In the genomic region with DNA sequence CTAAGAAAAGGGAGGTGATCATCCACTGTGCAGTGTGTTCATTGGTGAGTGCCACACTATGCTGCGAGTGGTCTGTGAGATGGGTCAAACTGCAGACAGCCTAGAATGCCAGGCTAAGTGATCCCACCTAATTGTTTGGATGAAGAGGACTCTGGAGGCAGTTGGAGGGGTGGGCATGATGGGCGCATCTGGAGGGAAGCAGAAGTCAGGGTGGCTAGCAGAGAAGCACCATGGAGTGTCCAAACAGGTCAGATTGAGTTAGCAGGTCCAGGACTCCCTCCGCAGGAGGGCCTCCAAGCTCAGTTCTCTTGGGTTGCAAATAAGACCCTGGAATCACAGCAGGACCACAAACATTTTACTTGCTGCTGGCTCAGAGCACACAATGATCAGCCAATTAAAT, we compare ENCODE assay signal across 17 cellular contexts. TPM values are rescaled to one million over a fixed set of nuclear protein-coding genes. Genes with fewer than 3 reads are reported as not detected.
"Had no signal": no experiment of that assay in that cellular context is flagged by ENCODE, and none has a peak within 500 bp of the region (broad histone marks: within the 10 kb centered on the region; RNA-seq: fewer than 3 reads in every experiment).

No MANE protein-coding gene starts in this region.

- H3K4me1 ChIP-seq: ascending aorta had no signal

- H3K4me3 ChIP-seq: ascending aorta, heart left ventricle, thyroid gland, upper lobe of right lung had no signal

- H3K36me3 ChIP-seq: ascending aorta, brain microvascular endothelial cell, heart left ventricle, thyroid gland, upper lobe of right lung had no signal

- ATAC-seq: activated naive CD4-positive, alpha-beta T cell treated with anti-CD3 and anti-CD28 coated beads, Interleukin-2, amount 50 U/mL, for 72 hours; activated T-helper 17 cell treated with anti-CD3 and anti-CD28 coated beads, Interleukin-2, amount 50 U/mL, for 72 hours; heart left ventricle; left ventricle myocardium superior; natural killer cell treated with Interleukin-12 subunit alpha and Interleukin-12 subunit beta and Interleukin-15 and Interleukin-18, amount 100 ng/mL, for 72 hours; T-cell; upper lobe of right lung had no signal

- H3K27me3 ChIP-seq: ascending aorta, brain microvascular endothelial cell, heart left ventricle, thyroid gland, upper lobe of right lung had no signal

- H3K4me1 Mint-ChIP-seq: activated T-helper 17 cell treated with anti-CD3 and anti-CD28 coated beads, Interleukin-2, amount 50 U/mL, for 72 hours; T-cell had no signal

- H3K9me3 Mint-ChIP-seq: activated naive CD4-positive, alpha-beta T cell treated with anti-CD3 and anti-CD28 coated beads, Interleukin-2, amount 50 U/mL, for 72 hours; activated T-cell treated with anti-CD3 and anti-CD28 coated beads, Interleukin-2, amount 50 U/mL, for 24 hours; natural killer cell treated with Interleukin-12 subunit alpha and Interleukin-12 subunit beta and Interleukin-15 and Interleukin-18, amount 100 ng/mL, for 72 hours had no signal

- H3K36me3 Mint-ChIP-seq: activated naive CD4-positive, alpha-beta T cell treated with anti-CD3 and anti-CD28 coated beads, Interleukin-2, amount 50 U/mL, for 72 hours; natural killer cell treated with Interleukin-12 subunit alpha and Interleukin-12 subunit beta and Interleukin-15 and Interleukin-18, amount 100 ng/mL, for 72 hours had no signal

- H3K9me3 ChIP-seq: ascending aorta, heart left ventricle, thyroid gland, upper lobe of right lung had no signal

- H3K4me3 Mint-ChIP-seq: activated T-cell treated with anti-CD3 and anti-CD28 coated beads, Interleukin-2, amount 50 U/mL, for 24 hours; activated T-helper 17 cell treated with anti-CD3 and anti-CD28 coated beads, Interleukin-2, amount 50 U/mL, for 72 hours; natural killer cell treated with Interleukin-12 subunit alpha and Interleukin-12 subunit beta and Interleukin-15 and Interleukin-18, amount 100 ng/mL, for 72 hours; T-cell had no signal

- H3K27ac ChIP-seq: ascending aorta, brain microvascular endothelial cell, heart left ventricle, upper lobe of right lung had no signal

- H3K27me3 Mint-ChIP-seq: activated T-helper 17 cell treated with anti-CD3 and anti-CD28 coated beads, Interleukin-2, amount 50 U/mL, for 72 hours; natural killer cell treated with Interleukin-12 subunit alpha and Interleukin-12 subunit beta and Interleukin-15 and Interleukin-18, amount 100 ng/mL, for 72 hours; progenitor cell of endocrine pancreas; T-cell had no signal

- H3K27ac Mint-ChIP-seq: activated naive CD4-positive, alpha-beta T cell treated with anti-CD3 and anti-CD28 coated beads, Interleukin-2, amount 50 U/mL, for 72 hours; activated T-cell treated with anti-CD3 and anti-CD28 coated beads, Interleukin-2, amount 50 U/mL, for 24 hours; activated T-helper 17 cell treated with anti-CD3 and anti-CD28 coated beads, Interleukin-2, amount 50 U/mL, for 72 hours; natural killer cell treated with Interleukin-12 subunit alpha and Interleukin-12 subunit beta and Interleukin-15 and Interleukin-18, amount 100 ng/mL, for 72 hours; progenitor cell of endocrine pancreas; T-cell had no signal

- DNase-seq: activated CD4-positive, alpha-beta T cell treated with anti-CD3 and anti-CD28 coated beads, Interleukin-2, amount 50 U/mL, for 4 hours; brain microvascular endothelial cell; caudate nucleus; effector memory CD4-positive, alpha-beta T cell; left ventricle myocardium superior; stimulated activated CD4-positive, alpha-beta T cell treated with anti-CD3 and anti-CD28 coated beads, Interleukin-4, amount 100 ng/mL, for 1 hour; stimulated activated naive CD4-positive, alpha-beta T cell treated with Interleukin-2 at 50 U/mL for 16 hours; T-cell; thyroid gland; upper lobe of right lung had no signal

RNA-seq across cellular contexts. Expression of gene ANGPTL2, which starts 19.9 kb away (rescaled TPM):
- total RNA-seq: activated naive CD4-positive, alpha-beta T cell treated with anti-CD3 and anti-CD28 coated beads, Interleukin-2, amount 50 U/mL, for 72 hours; activated T-helper 17 cell treated with anti-CD3 and anti-CD28 coated beads, Interleukin-2, amount 50 U/mL, for 72 hours; natural killer cell treated with Interleukin-12 subunit alpha and Interleukin-12 subunit beta and Interleukin-15 and Interleukin-18, amount 100 ng/mL, for 72 hours had no signal
